Comparison of ENCODE assay signal across 8 cellular contexts in genomic region chr7:88927-89921, GRCh38.
DNase-seq lines count a peak whose midpoint lies in the region; TF ChIP-seq lines count a peak whose summit lies in the region.

No MANE protein-coding gene starts in this region.

- DNase-seq in AG09319 (ENCODE audit: extremely low read depth, low read depth) (peak; percentile 58), M059J (ENCODE audit: low read depth) (peak; percentile 100), coronary artery (ENCODE audit: low spot score) (peak; percentile 84), OCI-M2 (lab: John Stamatoyannopoulos, UW; ENCODE audit: unreplicated experiment) (no peak), hippocampal formation (lab: John Stamatoyannopoulos, UW) (no peak), NCI-H345 (lab: John Stamatoyannopoulos, UW) (no peak), amygdala (lab: John Stamatoyannopoulos, UW) (no peak)

- H3K27me3 ChIP-seq in muscle layer of colon (ENCODE audit: control insufficient read depth in 1 of 2, insufficient read depth in 2 of 2, low read length in 2 of 2): no peaks in the 10 kb centered on the region

- peak overlapping the region; percentile 67 to 75 for H3K27ac ChIP-seq in coronary artery
- peak overlapping the region; percentile 56 for H3K27ac ChIP-seq in muscle layer of colon (ENCODE audit: low read depth, low read length)

- TF ChIP-seq CTCF in AG09319 (IDR thresholded peaks at IDR 0.05; ENCODE audit: low read depth, low read length) (no peak), coronary artery (IDR thresholded peaks at IDR 0.05) (no peak)

- H3K4me1 ChIP-seq in muscle layer of colon (ENCODE audit: insufficient read depth, low read length): peaks cover 64% of the 10 kb centered on the region

- H3K36me3 ChIP-seq in muscle layer of colon (ENCODE audit: insufficient read depth, low read length): no peaks in the 10 kb centered on the region

- H3K9ac ChIP-seq in muscle layer of colon (ENCODE audit: low read length): no peak overlapping the region

- H3K4me3 ChIP-seq in coronary artery (no peak overlapping the region), muscle layer of colon (ENCODE audit: low read depth in 1 of 2, low read length in 2 of 2) (peak overlapping the region in 1 of 2 donors; percentile 18)

- no peaks in the 10 kb centered on the region for H3K9me3 ChIP-seq in muscle layer of colon (ENCODE audit: low read length)

Comparison
In these comparisons a context has a peak if more than half of its experiments do, and no peak if none do; other contexts are left out.
1. DNase-seq: peak in AG09319 (single experiment), M059J (single experiment) and coronary artery (single experiment); none in OCI-M2 (single experiment), hippocampal formation (0 of 2), NCI-H345 (single experiment) and amygdala (0 of 56).